Comparison of ENCODE assay signal across 23 cellular contexts in the genomic region with DNA sequence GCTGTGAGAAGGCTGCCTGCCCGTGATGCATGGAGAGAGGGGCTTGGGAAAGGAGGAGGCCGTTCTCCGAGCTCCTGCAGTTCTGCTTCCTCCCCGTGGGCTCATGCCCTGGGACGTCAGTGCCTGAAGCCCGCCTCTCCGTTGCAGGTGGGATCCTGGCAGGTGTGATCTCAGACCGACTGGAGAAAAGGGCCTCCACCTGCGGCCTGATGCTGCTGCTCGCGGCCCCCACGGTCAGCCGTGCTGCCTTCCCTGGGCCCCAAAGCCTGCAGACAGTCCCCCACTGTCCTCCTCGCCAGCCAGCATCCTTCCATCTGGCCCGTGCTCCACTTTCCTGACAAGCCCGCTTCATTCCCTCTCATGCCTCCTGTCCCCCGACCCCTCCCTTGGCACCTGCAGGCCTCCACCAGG. TPM values are rescaled to one million over a fixed set of nuclear protein-coding genes. Genes with fewer than 3 reads are reported as not detected.
A peak's percentile ranks its signal among the peaks of the same experiment; 100 is the strongest.
DNase-seq lines count a peak whose midpoint lies in the region; ATAC-seq and TF ChIP-seq lines count a peak whose summit lies in the region.
"Had no signal": no experiment of that assay in that cellular context is flagged by ENCODE, and none has a peak within 500 bp of the region (broad histone marks: within the 10 kb centered on the region; RNA-seq: fewer than 3 reads in every experiment).

No MANE protein-coding gene starts in this region.

- no peaks in the 10 kb centered on the region for H3K27me3 Mint-ChIP-seq in activated CD4-positive, alpha-beta memory T cell treated with anti-CD3 and anti-CD28 coated beads for 36 hours
- H3K27me3 Mint-ChIP-seq in activated CD4-positive, alpha-beta memory T cell treated with anti-CD3 and anti-CD28 coated beads, Interleukin-2, amount 10 ng/mL, durations not matched to agents 7 days and 5 days = no peaks in the 10 kb centered on the region
- H3K27me3 Mint-ChIP-seq: naive thymus-derived CD4-positive, alpha-beta T cell; type B pancreatic cell had no signal

- no peak for TF ChIP-seq POLR2A in suprapubic skin (IDR thresholded peaks at IDR 0.05)

- no peak overlapping the region for H3K27ac Mint-ChIP-seq in activated CD4-positive, alpha-beta memory T cell treated with anti-CD3 and anti-CD28 coated beads for 36 hours
- H3K27ac Mint-ChIP-seq in activated CD4-positive, alpha-beta memory T cell treated with anti-CD3 and anti-CD28 coated beads, Interleukin-2, amount 10 ng/mL, durations not matched to agents 7 days and 5 days = no peak overlapping the region
- H3K27ac Mint-ChIP-seq: naive thymus-derived CD4-positive, alpha-beta T cell; type B pancreatic cell had no signal

- no peak for TF ChIP-seq EP300 in suprapubic skin (IDR thresholded peaks at IDR 0.05)

- H3K27me3 ChIP-seq in WERI-Rb-1 (ENCODE audit: insufficient read depth, low read depth, severe bottlenecking) (no peaks in the 10 kb centered on the region), left lung (no peaks in the 10 kb centered on the region), suprapubic skin (no peaks in the 10 kb centered on the region)

- H3K27ac ChIP-seq in WERI-Rb-1 (no peak overlapping the region), left lung (no peak overlapping the region), suprapubic skin (no peak overlapping the region)
- H3K27ac ChIP-seq: psoas muscle had no signal

- CTCF ChIA-PET in activated CD4-positive, alpha-beta memory T cell treated with anti-CD3 and anti-CD28 coated beads for 36 hours (lab: Charles Lee) = no interaction called here
- CTCF ChIA-PET in activated CD4-positive, alpha-beta memory T cell treated with anti-CD3 and anti-CD28 coated beads, Interleukin-2, amount 10 ng/mL, durations not matched to agents 7 days and 5 days (lab: Charles Lee) = no interaction called here

- WGBS in suprapubic skin = 95% methylated on average over 12 of the region's 17 CpGs

- no peaks in the 10 kb centered on the region for H3K4me1 Mint-ChIP-seq in activated CD4-positive, alpha-beta memory T cell treated with anti-CD3 and anti-CD28 coated beads for 36 hours (ENCODE audit: low read depth)
- H3K4me1 Mint-ChIP-seq in activated CD4-positive, alpha-beta memory T cell treated with anti-CD3 and anti-CD28 coated beads, Interleukin-2, amount 10 ng/mL, durations not matched to agents 7 days and 5 days = no peaks in the 10 kb centered on the region

- H3K4me3 Mint-ChIP-seq in activated CD4-positive, alpha-beta memory T cell treated with anti-CD3 and anti-CD28 coated beads for 36 hours = no peak overlapping the region
- no peak overlapping the region for H3K4me3 Mint-ChIP-seq in activated CD4-positive, alpha-beta memory T cell treated with anti-CD3 and anti-CD28 coated beads, Interleukin-2, amount 10 ng/mL, durations not matched to agents 7 days and 5 days
- H3K4me3 Mint-ChIP-seq: type B pancreatic cell had no signal

- POLR2A ChIA-PET in activated CD4-positive, alpha-beta memory T cell treated with anti-CD3 and anti-CD28 coated beads for 36 hours (lab: Charles Lee) = no interaction called here
- POLR2A ChIA-PET in activated CD4-positive, alpha-beta memory T cell treated with anti-CD3 and anti-CD28 coated beads, Interleukin-2, amount 10 ng/mL, durations not matched to agents 7 days and 5 days (lab: Charles Lee) = no interaction called here

- H3K9me3 ChIP-seq in WERI-Rb-1 (ENCODE audit: severe bottlenecking) = no peaks in the 10 kb centered on the region
- no peaks in the 10 kb centered on the region for H3K9me3 ChIP-seq in left lung
- H3K9me3 ChIP-seq in suprapubic skin = no peaks in the 10 kb centered on the region
- H3K9me3 ChIP-seq: psoas muscle had no signal

- H3K4me1 ChIP-seq in left lung (peaks cover 0 to 8% of the 10 kb centered on the region in 2 donors), suprapubic skin (no peaks in the 10 kb centered on the region)
- H3K4me1 ChIP-seq: psoas muscle had no signal

- H3K36me3 ChIP-seq in WERI-Rb-1 = no peaks in the 10 kb centered on the region
- H3K36me3 ChIP-seq in left lung = peaks cover 0 to 97% of the 10 kb centered on the region in 2 donors
- H3K36me3 ChIP-seq in suprapubic skin = peaks cover 52% of the 10 kb centered on the region

- no peaks in the 10 kb centered on the region for H3K9me3 Mint-ChIP-seq in activated CD4-positive, alpha-beta memory T cell treated with anti-CD3 and anti-CD28 coated beads for 36 hours
- H3K9me3 Mint-ChIP-seq in activated CD4-positive, alpha-beta memory T cell treated with anti-CD3 and anti-CD28 coated beads, Interleukin-2, amount 10 ng/mL, durations not matched to agents 7 days and 5 days = no peaks in the 10 kb centered on the region
- H3K9me3 Mint-ChIP-seq: naive thymus-derived CD4-positive, alpha-beta T cell; type B pancreatic cell had no signal

- H3K4me3 ChIP-seq in WERI-Rb-1 (ENCODE audit: low read depth, low read length) (no peak overlapping the region), left lung (no peak overlapping the region), suprapubic skin (no peak overlapping the region)
- H3K4me3 ChIP-seq: psoas muscle had no signal

- TF ChIP-seq CTCF in WERI-Rb-1 (IDR thresholded peaks at IDR 0.05; ENCODE audit: low read depth, low read length) = no peak
- no peak for TF ChIP-seq CTCF in left lung (IDR thresholded peaks at IDR 0.05)
- no peak for TF ChIP-seq CTCF in suprapubic skin (IDR thresholded peaks at IDR 0.05)

- ATAC-seq in left lung (no peak), GM19035 (IDR thresholded peaks at IDR 0.05; ENCODE audit: unreplicated experiment) (no peak)
- ATAC-seq: naive thymus-derived CD4-positive, alpha-beta T cell; Panc1; psoas muscle had no signal

- peak; percentile 1 for DNase-seq in activated CD4-positive, alpha-beta memory T cell treated with anti-CD3 and anti-CD28 coated beads for 36 hours
- no peak for DNase-seq in activated CD4-positive, alpha-beta memory T cell treated with anti-CD3 and anti-CD28 coated beads, Interleukin-2, amount 10 ng/mL, durations not matched to agents 7 days and 5 days
- peak; percentile 4 for DNase-seq in WERI-Rb-1
- peak; percentile 25 to 74 for DNase-seq in left lung
- peak; percentile 47 to 54 for DNase-seq in suprapubic skin (ENCODE audit: low spot score in 2 of 2)
- no peak for DNase-seq in T1000 (lab: John Stamatoyannopoulos, UW)
- DNase-seq in H4 (ENCODE audit: low spot score) = no peak
- DNase-seq: 8988T; C1 segment of cervical spinal cord; cortex of kidney; effector memory CD4-positive, alpha-beta T cell; HCEC 1CT; midbrain; MM.1S; naive thymus-derived CD4-positive, alpha-beta T cell; NCI-H1105 treated with DMSO at 0.1 percent for 48 hours; NCI-H1930; psoas muscle; stimulated activated CD4-positive, alpha-beta T cell treated with anti-CD3 and anti-CD28 coated beads, Interleukin-4, amount 100 ng/mL, for 24 hours; T-helper 2 cell had no signal

- H3K36me3 Mint-ChIP-seq in activated CD4-positive, alpha-beta memory T cell treated with anti-CD3 and anti-CD28 coated beads for 36 hours = peaks cover 41% of the 10 kb centered on the region
- peaks cover 2% of the 10 kb centered on the region for H3K36me3 Mint-ChIP-seq in activated CD4-positive, alpha-beta memory T cell treated with anti-CD3 and anti-CD28 coated beads, Interleukin-2, amount 10 ng/mL, durations not matched to agents 7 days and 5 days (ENCODE audit: low read depth)

- intact Hi-C loops in activated CD4-positive, alpha-beta memory T cell treated with anti-CD3 and anti-CD28 coated beads for 36 hours (cut with micrococcal nuclease) = no loop called here
- intact Hi-C loops in left lung (cut with DNase I) = no loop called here

RNA-seq across cellular contexts. Expression of gene SLC37A1, which starts 50.9 kb away (rescaled TPM):
- total RNA-seq in activated CD4-positive, alpha-beta memory T cell treated with anti-CD3 and anti-CD28 coated beads for 36 hours = 10 to 100 TPM; 21.1 to 21.2 TPM
- total RNA-seq in activated CD4-positive, alpha-beta memory T cell treated with anti-CD3 and anti-CD28 coated beads, Interleukin-2, amount 10 ng/mL, durations not matched to agents 7 days and 5 days = 10 to 100 TPM; 12.7 to 13.3 TPM
- 10 to 100 TPM; 22.4 to 26.8 TPM for total RNA-seq in left lung
- total RNA-seq in suprapubic skin = 10 to 100 TPM; 10.2 to 23.1 (median 19.6) TPM
- 6.7 and 9.2 TPM in 2 replicates for total RNA-seq in H4 (2014; rRNA removed; shearing (Covaris generic))

Comparison
In these comparisons a context has a peak if more than half of its experiments do, and no peak if none do; other contexts are left out.
1. DNase-seq: peak in activated CD4-positive, alpha-beta memory T cell treated with anti-CD3 and anti-CD28 coated beads for 36 hours (single experiment), WERI-Rb-1 (single experiment), left lung (2 of 2) and suprapubic skin (2 of 2); none in activated CD4-positive, alpha-beta memory T cell treated with anti-CD3 and anti-CD28 coated beads, Interleukin-2, amount 10 ng/mL, durations not matched to agents 7 days and 5 days (single experiment), T1000 (single experiment) and H4 (single experiment).